In the genomic region with DNA sequence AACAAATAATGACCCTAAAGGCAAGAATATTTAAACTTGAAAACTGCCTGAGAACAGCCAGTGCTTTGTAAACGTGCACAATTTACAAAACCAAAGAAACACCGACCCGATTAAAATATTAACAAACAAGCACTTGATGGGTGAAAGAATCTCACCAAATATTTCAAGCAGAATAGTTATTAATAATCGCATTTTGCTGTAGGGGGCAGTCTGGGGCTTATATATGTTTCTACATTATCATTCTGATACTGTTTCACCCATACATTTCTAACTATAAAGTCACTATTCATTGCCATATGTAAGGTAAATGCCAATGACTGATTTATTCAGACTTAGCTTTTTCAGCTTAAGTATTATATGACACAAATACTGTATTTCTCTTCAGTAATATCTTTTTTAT, we compare ENCODE assay signal across 9 cellular contexts. TPM values are rescaled to one million over a fixed set of nuclear protein-coding genes. Genes with fewer than 3 reads are reported as not detected.
A peak's percentile ranks its signal among the peaks of the same experiment; 100 is the strongest.
DNase-seq lines count a peak whose midpoint lies in the region; TF ChIP-seq lines count a peak whose summit lies in the region.
"Had no signal": no experiment of that assay in that cellular context is flagged by ENCODE, and none has a peak within 500 bp of the region (broad histone marks: within the 10 kb centered on the region; RNA-seq: fewer than 3 reads in every experiment).

No MANE protein-coding gene starts in this region.

- no peaks in the 10 kb centered on the region for H3K9me2 ChIP-seq in SK-N-SH

- H3K36me3 ChIP-seq in BJ (ENCODE audit: control insufficient read depth, insufficient read depth, low read length) (peaks cover 2% of the 10 kb centered on the region; the same call in 1 of the 2 replicates), SK-N-SH (replicated peaks in 1 of 2; ENCODE audit: control insufficient read depth in 1 of 2, insufficient read depth in 2 of 2, low read length in 1 of 2) (peaks cover 0 to 49% of the 10 kb centered on the region in 2 experiments)

- no peaks in the 10 kb centered on the region for H3K36me3 Mint-ChIP-seq in glutamatergic neuron (ENCODE audit: unreplicated experiment)

- DNase-seq in BJ (ENCODE audit: low read depth), result no peak
- peak; percentile 33 for DNase-seq in SK-N-SH
- no peak for DNase-seq in glutamatergic neuron
- DNase-seq in retina, result no peak
- no peak for DNase-seq in AG08395 (ENCODE audit: low spot score)
- no peak for DNase-seq in NCI-H2107 (lab: John Stamatoyannopoulos, UW)
- DNase-seq in stimulated activated CD4-positive, alpha-beta T cell treated with anti-CD3 and anti-CD28 coated beads, Interleukin-1b, Interleukin-23, amount 100 ng/mL, for 48 hours, result no peak
- DNase-seq: activated CD4-positive, alpha-beta memory T cell treated with anti-CD3 and anti-CD28 coated beads, Interleukin-2, amount 10 ng/mL, durations not matched to agents 7 days and 5 days had no signal

- H3K9me3 ChIP-seq in SK-N-SH, result no peaks in the 10 kb centered on the region

- TF ChIP-seq RAD21 in SK-N-SH (IDR thresholded peaks at IDR 0.05; ENCODE audit: low read length), result peak; percentile 57

- H3K4me1 ChIP-seq in SK-N-SH (ENCODE audit: control insufficient read depth in 1 of 2, insufficient read depth in 2 of 2, low read depth in 1 of 2, low read length in 1 of 2), result no peaks in the 10 kb centered on the region

- CTCF ChIA-PET in BJ (lab: Yijun Ruan, JAX), result interaction anchor here (1.1 to 3.2 kb wide), 3 partner anchors 10 to 112 kb away, joined by 3 to 19 read pairs (median 12); no protein-coding TSS in a partner anchor
- CTCF ChIA-PET in SK-N-SH (lab: Yijun Ruan, JAX), result interaction anchor here (0.8 to 1.6 kb wide), 10 partner anchors 8 to 84 kb away, joined by 3 to 6 read pairs (median 3); a partner anchor contains a TSS

- 56% methylated on average over 4 of the region's 4 CpGs for WGBS in SK-N-SH (ENCODE audit: low lambda C conversion rate)

- no peak overlapping the region for H3K4me2 ChIP-seq in SK-N-SH

- H3K27me3 Mint-ChIP-seq in glutamatergic neuron (ENCODE audit: unreplicated experiment), result peaks cover 3% of the 10 kb centered on the region
- H3K27me3 Mint-ChIP-seq: activated CD4-positive, alpha-beta memory T cell treated with anti-CD3 and anti-CD28 coated beads, Interleukin-2, amount 10 ng/mL, durations not matched to agents 7 days and 5 days had no signal

- peaks cover 27% of the 10 kb centered on the region for H3K79me2 ChIP-seq in SK-N-SH (ENCODE audit: insufficient read depth)

- no peaks in the 10 kb centered on the region for H3K9me3 Mint-ChIP-seq in glutamatergic neuron (ENCODE audit: unreplicated experiment)
- H3K9me3 Mint-ChIP-seq: activated CD4-positive, alpha-beta memory T cell treated with anti-CD3 and anti-CD28 coated beads, Interleukin-2, amount 10 ng/mL, durations not matched to agents 7 days and 5 days had no signal

- TF ChIP-seq EP300 in SK-N-SH (IDR thresholded peaks at IDR 0.05; ENCODE audit: borderline replicate concordance in 1 of 2, low read depth in 1 of 2, low read length in 1 of 2), result no peak

- no peak overlapping the region for H2AFZ ChIP-seq in SK-N-SH (ENCODE audit: low read depth)

- no peak overlapping the region for H3K9ac ChIP-seq in SK-N-SH

- peaks cover 27% of the 10 kb centered on the region for H3F3A ChIP-seq in SK-N-SH (replicated peaks; ENCODE audit: insufficient read depth)

- POLR2A ChIA-PET in BJ (lab: Charles Lee) (no interaction called here), SK-N-SH (lab: Yijun Ruan, JAX) (no interaction called here)

- no peaks in the 10 kb centered on the region for H3K4me1 Mint-ChIP-seq in glutamatergic neuron (ENCODE audit: low read depth, unreplicated experiment)

- no peak overlapping the region for H3K27ac ChIP-seq in SK-N-SH (ENCODE audit: low read depth in 2 of 2, low read length in 1 of 2)

- H3K4me3 Mint-ChIP-seq in glutamatergic neuron (ENCODE audit: unreplicated experiment), result no peak overlapping the region
- H3K4me3 Mint-ChIP-seq: activated CD4-positive, alpha-beta memory T cell treated with anti-CD3 and anti-CD28 coated beads, Interleukin-2, amount 10 ng/mL, durations not matched to agents 7 days and 5 days had no signal

- H3K4me3 ChIP-seq in BJ (ENCODE audit: low read depth, low read length) (no peak overlapping the region), SK-N-SH (ENCODE audit: low read depth in 2 of 2, low read length in 1 of 2) (no peak overlapping the region)

- H3K27me3 ChIP-seq in BJ (ENCODE audit: control insufficient read depth, insufficient read depth, low read length) (no peaks in the 10 kb centered on the region), SK-N-SH (ENCODE audit: insufficient read depth) (no peaks in the 10 kb centered on the region)

- H3K27ac Mint-ChIP-seq in glutamatergic neuron (ENCODE audit: unreplicated experiment), result no peak overlapping the region
- H3K27ac Mint-ChIP-seq: activated CD4-positive, alpha-beta memory T cell treated with anti-CD3 and anti-CD28 coated beads, Interleukin-2, amount 10 ng/mL, durations not matched to agents 7 days and 5 days had no signal

- 0 out of 2 replicates have a peak, but pooled peaks cover 4% of the 10 kb centered on the region for H4K20me1 ChIP-seq in SK-N-SH (ENCODE audit: insufficient read depth)

- TF ChIP-seq CTCF in BJ (IDR thresholded peaks at IDR 0.05; ENCODE audit: insufficient read depth, low read depth, low read length) (peak; percentile 33; the same call in 1 of the 2 replicates), GM12874 (IDR thresholded peaks at IDR 0.05; ENCODE audit: insufficient read depth, low read depth, low read length) (peak; percentile 22; the same call in 1 of the 2 replicates), SK-N-SH (IDR thresholded peaks at IDR 0.05) (peak; percentile 65), glutamatergic neuron (IDR thresholded peaks at IDR 0.05; ENCODE audit: partially characterized antibody, unreplicated experiment) (peak; percentile 23)

TF ChIP-seq in SK-N-SH, 30 proteins besides CTCF, POLR2A, EP300 and RAD21:
- TF ChIP-seq SMC3 (IDR thresholded peaks at IDR 0.05; ENCODE audit: low read depth, low read length), result 0 out of 2 replicates have a peak, but pooled peaks have one; percentile 7
- TF ChIP-seq, protein P1, sequence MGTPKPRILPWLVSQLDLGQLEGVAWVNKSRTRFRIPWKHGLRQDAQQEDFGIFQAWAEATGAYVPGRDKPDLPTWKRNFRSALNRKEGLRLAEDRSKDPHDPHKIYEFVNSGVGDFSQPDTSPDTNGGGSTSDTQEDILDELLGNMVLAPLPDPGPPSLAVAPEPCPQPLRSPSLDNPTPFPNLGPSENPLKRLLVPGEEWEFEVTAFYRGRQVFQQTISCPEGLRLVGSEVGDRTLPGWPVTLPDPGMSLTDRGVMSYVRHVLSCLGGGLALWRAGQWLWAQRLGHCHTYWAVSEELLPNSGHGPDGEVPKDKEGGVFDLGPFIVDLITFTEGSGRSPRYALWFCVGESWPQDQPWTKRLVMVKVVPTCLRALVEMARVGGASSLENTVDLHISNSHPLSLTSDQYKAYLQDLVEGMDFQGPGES (IDR thresholded peaks at IDR 0.05; ENCODE audit: low read depth, low read length), result no peak

RNA-seq across cellular contexts. Expression of a gene that starts 37.7 kb away (rescaled TPM):
- polyA plus RNA-seq in BJ (2011; rRNA removed), result 11.6 and 18.9 TPM in 2 replicates
- 18.2 and 23.3 TPM in 2 replicates for polyA minus RNA-seq in BJ (2011; rRNA and poly(A)+ RNA removed)
- polyA plus RNA-seq in SK-N-SH (2012; rRNA removed), result 12.8 and 15.8 TPM in 2 replicates
- 7.5 and 10.1 TPM in 2 replicates for polyA plus RNA-seq in SK-N-SH (2012; cell fraction: cytosol; rRNA removed)
- polyA plus RNA-seq in SK-N-SH (2012; cell fraction: nucleus; rRNA removed), result 29.3 and 33.1 TPM in 2 replicates
- total RNA-seq in glutamatergic neuron (ENCODE audit: unreplicated experiment), result 65.1 TPM
